ENCODE assay signal across 1 cellular context in genomic region chr20:61391185-61391584, GRCh38.
TF ChIP-seq lines count a peak whose summit lies in the region.

No MANE protein-coding gene starts in this region.

TF ChIP-seq in H1, 55 proteins besides CTCF, POLR2A, EP300 and RAD21:
- no peak for TF ChIP-seq SP4 (IDR thresholded peaks at IDR 0.05; ENCODE audit: low read length)
- TF ChIP-seq TBP (IDR thresholded peaks at IDR 0.05; ENCODE audit: low read depth, low read length), result no peak
- no peak for TF ChIP-seq RNF2 (IDR thresholded peaks at IDR 0.05; ENCODE audit: borderline replicate concordance, low read depth, low read length, missing control alignments, poor library complexity, severe bottlenecking)
- no peak for TF ChIP-seq SP2 (IDR thresholded peaks at IDR 0.05; ENCODE audit: low read length)
- TF ChIP-seq CHD2 (IDR thresholded peaks at IDR 0.05; ENCODE audit: low read length), result no peak
- no peak for TF ChIP-seq TAF7 (optimal IDR thresholded peaks at IDR 0.05; ENCODE audit: borderline replicate concordance, low read depth, low read length)
- no peak for TF ChIP-seq SIN3A (conservative IDR thresholded peaks at IDR 0.05 in 1 of 2, IDR thresholded peaks at IDR 0.05 in 1 of 2; ENCODE audit: low read depth in 1 of 2, low read length in 2 of 2)
- no peak for TF ChIP-seq GABPA (IDR thresholded peaks at IDR 0.05; ENCODE audit: borderline replicate concordance, insufficient read depth, low read length)
- no peak for TF ChIP-seq NRF1 (IDR thresholded peaks at IDR 0.05; ENCODE audit: low read depth, low read length)
- TF ChIP-seq ZNF274 (IDR thresholded peaks at IDR 0.05; ENCODE audit: borderline replicate concordance, extremely low read depth, low read length), result no peak
- no peak for TF ChIP-seq PHF8 (conservative IDR thresholded peaks at IDR 0.05; ENCODE audit: low read depth, low read length)
- TF ChIP-seq TCF12 (IDR thresholded peaks at IDR 0.05; ENCODE audit: low read depth, low read length), result no peak
- no peak for TF ChIP-seq ATF2 (IDR thresholded peaks at IDR 0.05; ENCODE audit: low read length)
- no peak for TF ChIP-seq BRCA1 (IDR thresholded peaks at IDR 0.05; ENCODE audit: low read depth, low read length)
- no peak for TF ChIP-seq SAP30 (IDR thresholded peaks at IDR 0.05; ENCODE audit: insufficient read depth, insufficient replicate concordance, low read length)
